Comparison of ENCODE assay signal across 1 cellular context in genomic region chr17:44902135-44902760, GRCh38.
TF ChIP-seq lines count a peak whose summit lies in the region.

No MANE protein-coding gene starts in this region.

TF ChIP-seq in IMR-90, 13 proteins besides CTCF, POLR2A, EP300 and RAD21:
- no peak for TF ChIP-seq MAZ (IDR thresholded peaks at IDR 0.05; ENCODE audit: borderline replicate concordance, low read depth, low read length)
- no peak for TF ChIP-seq NFE2L2 (IDR thresholded peaks at IDR 0.05; ENCODE audit: low read depth, low read length)
- no peak for TF ChIP-seq MXI1 (IDR thresholded peaks at IDR 0.05; ENCODE audit: borderline replicate concordance, low read depth, low read length)
